Comparison of ENCODE assay signal across 1 cellular context in the genomic region with DNA sequence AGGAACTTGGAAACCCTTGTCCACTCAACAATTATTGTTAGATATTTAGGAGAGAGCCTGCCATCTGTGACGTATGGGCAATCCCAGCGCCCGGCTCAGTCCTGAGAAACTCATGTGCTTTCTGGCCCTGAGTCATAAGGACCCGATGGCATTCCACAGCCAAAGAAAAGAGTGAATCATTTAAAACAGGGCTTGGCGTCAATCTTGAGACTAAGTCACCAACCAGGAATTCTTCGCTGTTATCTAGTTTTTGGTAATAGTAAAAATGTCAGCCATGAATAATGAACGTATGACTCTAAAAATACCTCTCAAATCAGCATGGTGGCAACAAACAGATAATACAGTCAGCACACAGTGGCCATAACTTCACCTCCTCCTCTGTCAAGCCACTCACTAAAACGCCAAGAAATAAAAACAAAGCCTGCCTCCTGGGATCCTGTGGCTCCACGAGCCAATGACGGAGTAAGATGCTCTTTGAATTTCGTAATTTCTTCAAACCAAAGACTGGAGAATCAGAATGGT.
TF ChIP-seq lines count a peak whose summit lies in the region.

No MANE protein-coding gene starts in this region.

TF ChIP-seq in HCT116, 20 proteins besides CTCF, POLR2A, EP300 and RAD21 (continued from another document):
- no peak for TF ChIP-seq REST (IDR thresholded peaks at IDR 0.05; ENCODE audit: low read depth)
- TF ChIP-seq ZNF274 (IDR thresholded peaks at IDR 0.05; ENCODE audit: low read depth, low read length): no peak
- TF ChIP-seq, protein P1, sequence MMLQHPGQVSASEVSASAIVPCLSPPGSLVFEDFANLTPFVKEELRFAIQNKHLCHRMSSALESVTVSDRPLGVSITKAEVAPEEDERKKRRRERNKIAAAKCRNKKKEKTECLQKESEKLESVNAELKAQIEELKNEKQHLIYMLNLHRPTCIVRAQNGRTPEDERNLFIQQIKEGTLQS (IDR thresholded peaks at IDR 0.05): no peak
- TF ChIP-seq CEBPB (IDR thresholded peaks at IDR 0.05; ENCODE audit: low read depth): no peak
- TF ChIP-seq EZH2 (IDR thresholded peaks at IDR 0.05): no peak
- no peak for TF ChIP-seq SIN3A (IDR thresholded peaks at IDR 0.05; ENCODE audit: low read depth)
